ENCODE assay signal across 8 cellular contexts in the genomic region with DNA sequence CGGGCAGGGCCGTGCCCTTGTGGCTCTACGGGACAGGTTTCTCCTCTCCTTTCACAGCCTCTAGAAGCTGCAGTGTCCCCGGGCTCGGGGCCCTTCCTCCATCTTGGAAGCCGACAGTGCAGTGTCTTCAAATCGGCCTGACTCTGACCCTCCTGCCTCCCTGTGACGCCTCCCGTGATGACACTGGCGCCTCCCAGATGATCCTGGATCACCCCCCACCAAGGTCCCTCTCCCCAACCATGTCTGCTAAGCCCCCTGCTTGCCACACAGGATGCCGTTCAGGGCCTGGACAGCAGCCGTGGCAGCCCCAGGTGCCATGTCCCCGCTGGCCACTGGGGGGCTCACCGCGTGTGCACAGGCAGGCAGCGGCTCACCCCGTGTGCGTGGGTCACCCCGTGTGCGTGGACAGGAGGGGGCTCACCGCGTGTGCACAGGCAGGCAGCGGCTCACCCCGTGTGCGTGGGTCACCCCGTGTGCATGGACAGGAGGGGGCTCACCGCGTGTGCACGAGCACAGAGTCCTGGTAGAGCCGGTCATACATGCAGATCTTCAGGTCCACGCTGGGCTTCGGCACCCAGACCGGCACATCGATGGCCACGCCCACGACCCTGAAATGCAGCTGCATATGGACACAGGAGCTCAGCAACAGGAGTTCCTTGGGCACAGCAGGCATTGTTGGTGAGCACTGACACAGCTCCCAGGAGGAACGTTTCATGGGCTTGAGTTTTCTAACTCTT. TPM values are rescaled to one million over a fixed set of nuclear protein-coding genes. Genes with fewer than 3 reads are reported as not detected.
DNase-seq lines count a peak whose midpoint lies in the region; ATAC-seq and TF ChIP-seq lines count a peak whose summit lies in the region.

No MANE protein-coding gene starts in this region.

- H3K36me3 Mint-ChIP-seq in stimulated activated naive B cell treated with anti-CD40 and anti-IgM and Interleukin-4, amounts not matched to agents 10 μg/mL and 1 μg/mL and 100 μg/mL, for 72 hours = no peaks in the 10 kb centered on the region

- peak; percentile 7 for DNase-seq in NCI-H2196 treated with DMSO at 0.1 percent for 48 hours (lab: John Stamatoyannopoulos, UW; ENCODE audit: unreplicated experiment)
- peak; percentile 49 to 51 for DNase-seq in activated CD4-positive, alpha-beta T cell treated with anti-CD3 and anti-CD28 coated beads, Interleukin-2, amount 50 U/mL, for 4 hours
- peak in 2 of 3 donors; percentile 24 to 39 for DNase-seq in effector memory CD4-positive, alpha-beta T cell
- DNase-seq in myocyte (ENCODE audit: low read depth) = peak; percentile 39
- DNase-seq in stimulated activated naive B cell treated with anti-CD40 and anti-IgM and Interleukin-4, amounts not matched to agents 10 μg/mL and 1 μg/mL and 100 μg/mL, for 72 hours = no peak

- H3K4me3 ChIP-seq in effector memory CD4-positive, alpha-beta T cell (ENCODE audit: insufficient read depth, low read depth, low read length, poor library complexity, severe bottlenecking) = no peak overlapping the region

- peaks cover 4 to 10% of the 10 kb centered on the region in 2 donors for H3K27me3 Mint-ChIP-seq in stimulated activated naive B cell treated with anti-CD40 and anti-IgM and Interleukin-4, amounts not matched to agents 10 μg/mL and 1 μg/mL and 100 μg/mL, for 72 hours

- peaks cover 5 to 7% of the 10 kb centered on the region in 2 donors for H3K4me1 Mint-ChIP-seq in stimulated activated naive B cell treated with anti-CD40 and anti-IgM and Interleukin-4, amounts not matched to agents 10 μg/mL and 1 μg/mL and 100 μg/mL, for 72 hours

- no peaks in the 10 kb centered on the region for H3K27me3 ChIP-seq in effector memory CD4-positive, alpha-beta T cell (replicated peaks; ENCODE audit: control insufficient read depth, insufficient read depth, low read length, poor library complexity, severe bottlenecking)

- ATAC-seq in stimulated activated naive B cell treated with anti-CD40 and anti-IgM and Interleukin-4, amounts not matched to agents 10 μg/mL and 1 μg/mL and 100 μg/mL, for 72 hours (replicated peaks) = peak; percentile 88 to 93
- ATAC-seq in HG03196 (IDR thresholded peaks at IDR 0.05; ENCODE audit: unreplicated experiment) = no peak
- ATAC-seq in GM19463 (IDR thresholded peaks at IDR 0.05; ENCODE audit: unreplicated experiment) = no peak

- H3K9me3 Mint-ChIP-seq in stimulated activated naive B cell treated with anti-CD40 and anti-IgM and Interleukin-4, amounts not matched to agents 10 μg/mL and 1 μg/mL and 100 μg/mL, for 72 hours = no peaks in the 10 kb centered on the region

- H3K27ac ChIP-seq in effector memory CD4-positive, alpha-beta T cell (ENCODE audit: insufficient read depth, low read length, poor library complexity, severe bottlenecking) = no peak overlapping the region

- H3K9me3 ChIP-seq in effector memory CD4-positive, alpha-beta T cell (ENCODE audit: control insufficient read depth, low read length) = no peaks in the 10 kb centered on the region

- peak; percentile 83 for TF ChIP-seq CTCF in GM12873 (IDR thresholded peaks at IDR 0.05; ENCODE audit: insufficient read depth, low read depth, low read length, missing control alignments)

- no peak overlapping the region for H3K27ac Mint-ChIP-seq in stimulated activated naive B cell treated with anti-CD40 and anti-IgM and Interleukin-4, amounts not matched to agents 10 μg/mL and 1 μg/mL and 100 μg/mL, for 72 hours

- H3K4me3 Mint-ChIP-seq in stimulated activated naive B cell treated with anti-CD40 and anti-IgM and Interleukin-4, amounts not matched to agents 10 μg/mL and 1 μg/mL and 100 μg/mL, for 72 hours = peak overlapping the region; percentile 5 to 39

- no peaks in the 10 kb centered on the region for H3K36me3 ChIP-seq in effector memory CD4-positive, alpha-beta T cell (ENCODE audit: control insufficient read depth, insufficient read depth, low read length)

- peaks cover 3% of the 10 kb centered on the region for H3K4me1 ChIP-seq in effector memory CD4-positive, alpha-beta T cell (ENCODE audit: control insufficient read depth, insufficient read depth, low read length, poor library complexity, severe bottlenecking)

RNA-seq across cellular contexts. Expression of gene TMEM52, which starts 24.9 kb away (rescaled TPM):
- total RNA-seq in myocyte = 0.37 TPM in 1 of 2 replicates, not detected in the other
- not detected for polyA plus RNA-seq in myocyte (2012)

RNA-seq across cellular contexts. Expression of gene CALML6, which starts 28.9 kb away (rescaled TPM):
- 0.27 and 0.36 TPM in 2 replicates for total RNA-seq in myocyte
- 1.00 TPM for polyA plus RNA-seq in myocyte (2012)

RNA-seq across cellular contexts. Expression of gene GNB1, which starts 53.1 kb away (rescaled TPM):
- total RNA-seq in myocyte = 52.5 and 61.7 TPM in 2 replicates
- 424 TPM for polyA plus RNA-seq in myocyte (2012)

RNA-seq across cellular contexts. Expression of gene CFAP74, which starts 59.6 kb away (rescaled TPM):
- not detected in 2 replicates for total RNA-seq in myocyte
- not detected for polyA plus RNA-seq in myocyte (2012)

Comparison
In these comparisons a context has a peak if more than half of its experiments do, and no peak if none do; other contexts are left out.
1. ATAC-seq: peak in stimulated activated naive B cell treated with anti-CD40 and anti-IgM and Interleukin-4, amounts not matched to agents 10 μg/mL and 1 μg/mL and 100 μg/mL, for 72 hours (2 of 2); none in HG03196 (single experiment) and GM19463 (single experiment).